8 cellular contexts compared by ENCODE assay signal in genomic region chr11:123057604-123058305, GRCh38. TPM values are rescaled to one million over a fixed set of nuclear protein-coding genes. Genes with fewer than 3 reads are reported as not detected.
A peak's percentile ranks its signal among the peaks of the same experiment; 100 is the strongest.
DNase-seq lines count a peak whose midpoint lies in the region; ATAC-seq and TF ChIP-seq lines count a peak whose summit lies in the region.

No MANE protein-coding gene starts in this region.

- ATAC-seq in naive B cell (ENCODE audit: low read depth in 2 of 2) (no peak), GM18870 (IDR thresholded peaks at IDR 0.05; ENCODE audit: unreplicated experiment) (no peak)

- peaks cover 47% of the 10 kb centered on the region for H3K36me3 Mint-ChIP-seq in activated naive CD8-positive, alpha-beta T cell
- H3K36me3 Mint-ChIP-seq in naive B cell: peaks cover 35 to 36% of the 10 kb centered on the region in 2 donors

- H3K9me3 ChIP-seq in BLaER1: no peaks in the 10 kb centered on the region

- H3K27ac ChIP-seq in BLaER1: no peak overlapping the region

- H3K4me1 ChIP-seq in BLaER1: peaks cover 42% of the 10 kb centered on the region

- TF ChIP-seq POLR2A in GM19193 (IDR thresholded peaks at IDR 0.05; ENCODE audit: extremely low read depth, insufficient read depth, insufficient read length): peak; percentile 2

- peaks cover 83% of the 10 kb centered on the region for H3K36me3 ChIP-seq in BLaER1

- peak overlapping the region; percentile 100 for H3K27ac Mint-ChIP-seq in activated naive CD8-positive, alpha-beta T cell
- peak overlapping the region in 3 of 6 donors; percentile 47 to 99 (median 53) for H3K27ac Mint-ChIP-seq in naive B cell

- no peak for DNase-seq in naive B cell
- no peak for DNase-seq in C1 segment of cervical spinal cord (lab: John Stamatoyannopoulos, UW)
- DNase-seq in GM19240 (ENCODE audit: insufficient read length, low spot score): no peak
- no peak for DNase-seq in 8988T

- H3K27me3 ChIP-seq in BLaER1: no peaks in the 10 kb centered on the region

- no peaks in the 10 kb centered on the region for H3K27me3 Mint-ChIP-seq in activated naive CD8-positive, alpha-beta T cell
- H3K27me3 Mint-ChIP-seq in naive B cell: no peaks in the 10 kb centered on the region

- H3K9me3 Mint-ChIP-seq in activated naive CD8-positive, alpha-beta T cell (ENCODE audit: low read depth): no peaks in the 10 kb centered on the region
- no peaks in the 10 kb centered on the region for H3K9me3 Mint-ChIP-seq in naive B cell

- H3K4me3 ChIP-seq in BLaER1: peak overlapping the region; percentile 91

- peaks cover 50% of the 10 kb centered on the region for H3K4me1 Mint-ChIP-seq in activated naive CD8-positive, alpha-beta T cell (ENCODE audit: low read depth)
- peaks cover 57 to 81% (median 58%) of the 10 kb centered on the region in 3 donors for H3K4me1 Mint-ChIP-seq in naive B cell

- H3K4me2 ChIP-seq in BLaER1: peak overlapping the region; percentile 95

- H4K20me1 ChIP-seq in BLaER1: peaks cover 87% of the 10 kb centered on the region

- H3K4me3 Mint-ChIP-seq in activated naive CD8-positive, alpha-beta T cell: peak overlapping the region; percentile 99
- peak overlapping the region in 6 of 8 donors; percentile 5 to 98 (median 23) for H3K4me3 Mint-ChIP-seq in naive B cell

- H3K9ac ChIP-seq in BLaER1: peak overlapping the region; percentile 99; the same call in 1 of the 2 replicates

RNA-seq across cellular contexts. Expression of gene HSPA8, which starts 4.2 kb away (rescaled TPM):
- 100 to 1,000 TPM; 390 to 727 (median 594) TPM for polyA plus RNA-seq in naive B cell (ENCODE audit: low read depth in 6 of 6)
